Comparison of ENCODE assay signal across 14 cellular contexts in genomic region chr22:17845790-17846189, GRCh38.
DNase-seq lines count a peak whose midpoint lies in the region; TF ChIP-seq lines count a peak whose summit lies in the region.
"Had no signal": no experiment of that assay in that cellular context is flagged by ENCODE, and none has a peak within 500 bp of the region (broad histone marks: within the 10 kb centered on the region; RNA-seq: fewer than 3 reads in every experiment).

No MANE protein-coding gene starts in this region.

- peak overlapping the region in 1 of 2 experiments; percentile 94; a peak in 2 of 4 replicates for H3K27ac ChIP-seq in SK-N-SH (ENCODE audit: low read depth in 2 of 2, low read length in 1 of 2)
- peak overlapping the region; percentile 78 to 82 for H3K27ac ChIP-seq in tibial artery
- H3K27ac ChIP-seq: neutrophil had no signal

- peaks cover 3% of the 10 kb centered on the region for H3K36me3 Mint-ChIP-seq in nephron (ENCODE audit: low read depth)
- no peaks in the 10 kb centered on the region for H3K36me3 Mint-ChIP-seq in activated T-helper 1 cell treated with anti-CD3 and anti-CD28 coated beads, Interleukin-12 subunit alpha, Interleukin-12 subunit beta, Interleukin-2, Interleukin-4 antibody, amounts not matched to agents 30 ng/mL and 10 ng/mL and 1 ng/mL, durations not matched to agents 14 hours and 24 hours and 36 hours (ENCODE audit: low read depth)

- H3K4me2 ChIP-seq in SK-N-SH, result no peak overlapping the region

- no peaks in the 10 kb centered on the region for H3K9me3 Mint-ChIP-seq in nephron
- H3K9me3 Mint-ChIP-seq in activated T-helper 1 cell treated with anti-CD3 and anti-CD28 coated beads, Interleukin-12 subunit alpha, Interleukin-12 subunit beta, Interleukin-2, Interleukin-4 antibody, amounts not matched to agents 30 ng/mL and 10 ng/mL and 1 ng/mL, durations not matched to agents 14 hours and 24 hours and 36 hours, result no peaks in the 10 kb centered on the region
- H3K9me3 Mint-ChIP-seq: T-helper 2 cell treated with Interferon-gamma antibody and Interleukin-4, amounts not matched to agents 5 μg/mL and 100 μg/mL, for 36 hours had no signal

- POLR2A ChIA-PET in SK-N-SH (lab: Yijun Ruan, JAX), result interaction anchor here (0.6 kb wide), 1 partner anchor 45 kb away, joined by 4 read pairs; no protein-coding TSS in a partner anchor

- peak overlapping the region in 2 of 3 experiments; percentile 35 to 85 for H3K27ac Mint-ChIP-seq in nephron
- no peak overlapping the region for H3K27ac Mint-ChIP-seq in activated T-helper 1 cell treated with anti-CD3 and anti-CD28 coated beads, Interleukin-12 subunit alpha, Interleukin-12 subunit beta, Interleukin-2, Interleukin-4 antibody, amounts not matched to agents 30 ng/mL and 10 ng/mL and 1 ng/mL, durations not matched to agents 14 hours and 24 hours and 36 hours
- H3K27ac Mint-ChIP-seq: T-helper 2 cell treated with Interferon-gamma antibody and Interleukin-4, amounts not matched to agents 5 μg/mL and 100 μg/mL, for 36 hours had no signal

- peak; percentile 74 for DNase-seq in SK-N-SH
- peak; percentile 88 for DNase-seq in fibroblast of peridontal ligament (ENCODE audit: extremely low read depth)
- DNase-seq in tibial artery, result no peak
- no peak for DNase-seq in SKM-1 treated with dmso at 0.1 percent for 144 hours (lab: John Stamatoyannopoulos, UW; ENCODE audit: unreplicated experiment)
- DNase-seq in HUDEP-2 (lab: John Stamatoyannopoulos, UW; ENCODE audit: unreplicated experiment in 76 of 76), result no peak
- DNase-seq in T-helper 9 cell, result no peak
- no peak for DNase-seq in activated T-helper 1 cell treated with anti-CD3 and anti-CD28 coated beads, Interleukin-12 subunit alpha, Interleukin-12 subunit beta, Interleukin-2, Interleukin-4 antibody, amounts not matched to agents 30 ng/mL and 10 ng/mL and 1 ng/mL, durations not matched to agents 14 hours and 24 hours and 36 hours (ENCODE audit: low spot score)
- DNase-seq: activated CD4-positive, alpha-beta T cell treated with anti-CD3 and anti-CD28 coated beads, Interleukin-2, amount 50 U/mL, for 48 hours; activated naive CD4-positive, alpha-beta T cell; COR-L47; kidney glomerular epithelial cell had no signal

- no peak overlapping the region for H3K4me3 Mint-ChIP-seq in nephron
- no peak overlapping the region for H3K4me3 Mint-ChIP-seq in activated T-helper 1 cell treated with anti-CD3 and anti-CD28 coated beads, Interleukin-12 subunit alpha, Interleukin-12 subunit beta, Interleukin-2, Interleukin-4 antibody, amounts not matched to agents 30 ng/mL and 10 ng/mL and 1 ng/mL, durations not matched to agents 14 hours and 24 hours and 36 hours
- H3K4me3 Mint-ChIP-seq: T-helper 2 cell treated with Interferon-gamma antibody and Interleukin-4, amounts not matched to agents 5 μg/mL and 100 μg/mL, for 36 hours had no signal

- no peaks in the 10 kb centered on the region for H3K9me2 ChIP-seq in SK-N-SH

- H3K9me3 ChIP-seq in SK-N-SH, result no peaks in the 10 kb centered on the region
- no peaks in the 10 kb centered on the region for H3K9me3 ChIP-seq in tibial artery
- H3K9me3 ChIP-seq: neutrophil had no signal

- peak in 1 of 2 experiments; percentile 50; a peak in 1 of 4 replicates for TF ChIP-seq EP300 in SK-N-SH (IDR thresholded peaks at IDR 0.05; ENCODE audit: borderline replicate concordance in 1 of 2, low read depth in 1 of 2, low read length in 1 of 2)

- H3K4me1 ChIP-seq in SK-N-SH (ENCODE audit: control insufficient read depth in 1 of 2, insufficient read depth in 2 of 2, low read depth in 1 of 2, low read length in 1 of 2), result peaks cover 0 to 36% of the 10 kb centered on the region in 2 experiments; a peak in 1 of 4 replicates
- H3K4me1 ChIP-seq in tibial artery, result peaks cover 9 to 38% (median 23%) of the 10 kb centered on the region in 4 donors

- no peak overlapping the region for H3K9ac ChIP-seq in SK-N-SH

- WGBS in SK-N-SH (ENCODE audit: low lambda C conversion rate), result 61% methylated on average over 3 of the region's 3 CpGs

- no peaks in the 10 kb centered on the region for H3K27me3 ChIP-seq in SK-N-SH (ENCODE audit: insufficient read depth)
- no peaks in the 10 kb centered on the region for H3K27me3 ChIP-seq in tibial artery
- H3K27me3 ChIP-seq: neutrophil had no signal

- TF ChIP-seq RAD21 in SK-N-SH (IDR thresholded peaks at IDR 0.05; ENCODE audit: low read length), result peak; percentile 13; the same call in 1 of the 2 replicates

- intact Hi-C loops in tibial artery (cut with DNase I; ENCODE audit: low total_unique reads), result no loop called here
- intact Hi-C loops in activated T-helper 1 cell treated with anti-CD3 and anti-CD28 coated beads, Interleukin-12 subunit alpha, Interleukin-12 subunit beta, Interleukin-2, Interleukin-4 antibody, amounts not matched to agents 30 ng/mL and 10 ng/mL and 1 ng/mL, durations not matched to agents 14 hours and 24 hours and 36 hours (cut with micrococcal nuclease), result no loop called here

- peaks cover 26% of the 10 kb centered on the region for H3K4me1 Mint-ChIP-seq in nephron
- H3K4me1 Mint-ChIP-seq in activated T-helper 1 cell treated with anti-CD3 and anti-CD28 coated beads, Interleukin-12 subunit alpha, Interleukin-12 subunit beta, Interleukin-2, Interleukin-4 antibody, amounts not matched to agents 30 ng/mL and 10 ng/mL and 1 ng/mL, durations not matched to agents 14 hours and 24 hours and 36 hours (ENCODE audit: low read depth), result peaks cover 4% of the 10 kb centered on the region

- TF ChIP-seq CTCF in SK-N-SH (IDR thresholded peaks at IDR 0.05) (no peak), nephron (IDR thresholded peaks at IDR 0.05; ENCODE audit: unreplicated experiment in 3 of 3) (no peak), tibial artery (IDR thresholded peaks at IDR 0.05) (no peak)

- no peak overlapping the region for H2AFZ ChIP-seq in SK-N-SH (ENCODE audit: low read depth)

- peaks cover 3% of the 10 kb centered on the region for H3K27me3 Mint-ChIP-seq in nephron (ENCODE audit: low read depth)
- H3K27me3 Mint-ChIP-seq in activated T-helper 1 cell treated with anti-CD3 and anti-CD28 coated beads, Interleukin-12 subunit alpha, Interleukin-12 subunit beta, Interleukin-2, Interleukin-4 antibody, amounts not matched to agents 30 ng/mL and 10 ng/mL and 1 ng/mL, durations not matched to agents 14 hours and 24 hours and 36 hours (ENCODE audit: insufficient read depth), result no peaks in the 10 kb centered on the region

- no peak overlapping the region for H3K4me3 ChIP-seq in SK-N-SH (ENCODE audit: low read depth in 2 of 2, low read length in 1 of 2)
- no peak overlapping the region for H3K4me3 ChIP-seq in tibial artery

- H3K36me3 ChIP-seq in SK-N-SH (replicated peaks in 1 of 2; ENCODE audit: control insufficient read depth in 1 of 2, insufficient read depth in 2 of 2, low read length in 1 of 2) (peaks cover 0 to 21% of the 10 kb centered on the region in 2 experiments), tibial artery (peaks cover 5 to 19% (median 16%) of the 10 kb centered on the region in 3 donors)
- H3K36me3 ChIP-seq: neutrophil had no signal

- no peaks in the 10 kb centered on the region for H3K79me2 ChIP-seq in SK-N-SH (ENCODE audit: insufficient read depth)

- CTCF ChIA-PET in SK-N-SH (lab: Yijun Ruan, JAX), result interaction anchor here (0.6 to 6.3 kb wide), 6 partner anchors 16 to 255 kb away, joined by 3 to 45 read pairs (median 4); partner anchors contain the start of genes MICAL3 and PEX26

- H3F3A ChIP-seq in SK-N-SH (replicated peaks; ENCODE audit: insufficient read depth), result no peaks in the 10 kb centered on the region

- no peaks in the 10 kb centered on the region for H4K20me1 ChIP-seq in SK-N-SH (ENCODE audit: insufficient read depth)

TF ChIP-seq in SK-N-SH, 30 proteins besides CTCF, POLR2A, EP300 and RAD21 (continues in another document):
- TF ChIP-seq YY1 (IDR thresholded peaks at IDR 0.05; ENCODE audit: low read depth), result no peak
- no peak for TF ChIP-seq RFX5 (IDR thresholded peaks at IDR 0.05; ENCODE audit: low read length)
- no peak for TF ChIP-seq USF1 (IDR thresholded peaks at IDR 0.05; ENCODE audit: borderline replicate concordance, low read depth)
- no peak for TF ChIP-seq JUND (IDR thresholded peaks at IDR 0.05)
- no peak for TF ChIP-seq TCF12 (IDR thresholded peaks at IDR 0.05)
- TF ChIP-seq ZBTB33 (IDR thresholded peaks at IDR 0.05; ENCODE audit: borderline replicate concordance, low read depth), result no peak
- no peak for TF ChIP-seq MEF2A (IDR thresholded peaks at IDR 0.05; ENCODE audit: borderline replicate concordance, low read depth)
- peak; percentile 8; the same call in 1 of the 2 replicates for TF ChIP-seq SMC3 (IDR thresholded peaks at IDR 0.05; ENCODE audit: low read depth, low read length)
- no peak for TF ChIP-seq ELF1 (IDR thresholded peaks at IDR 0.05)
- TF ChIP-seq GATA2 (CRISPR knock-in tag; IDR thresholded peaks at IDR 0.05), result 0 out of 2 replicates have a peak, but pooled peaks have one; percentile 3
- no peak for TF ChIP-seq RXRA (IDR thresholded peaks at IDR 0.05; ENCODE audit: borderline replicate concordance, low read depth)
- no peak for TF ChIP-seq MXI1 (IDR thresholded peaks at IDR 0.05; ENCODE audit: low read depth, low read length)
- no peak for TF ChIP-seq NRF1 (IDR thresholded peaks at IDR 0.05; ENCODE audit: low read depth, low read length)
- TF ChIP-seq TEAD4 (IDR thresholded peaks at IDR 0.05; ENCODE audit: borderline replicate concordance, insufficient read depth), result no peak
- TF ChIP-seq EZH2phosphoT487 (IDR thresholded peaks at IDR 0.05; ENCODE audit: borderline replicate concordance, low read depth), result no peak

Comparison
In these comparisons a context has a peak if more than half of its experiments do, and no peak if none do; other contexts are left out.
1. DNase-seq: peak in SK-N-SH (single experiment) and fibroblast of peridontal ligament (single experiment); none in tibial artery (0 of 2), SKM-1 treated with dmso at 0.1 percent for 144 hours (single experiment), HUDEP-2 (0 of 76), T-helper 9 cell (single experiment) and activated T-helper 1 cell treated with anti-CD3 and anti-CD28 coated beads, Interleukin-12 subunit alpha, Interleukin-12 subunit beta, Interleukin-2, Interleukin-4 antibody, amounts not matched to agents 30 ng/mL and 10 ng/mL and 1 ng/mL, durations not matched to agents 14 hours and 24 hours and 36 hours (single experiment).